ENCODE assay signal across 1 cellular context in the genomic region with DNA sequence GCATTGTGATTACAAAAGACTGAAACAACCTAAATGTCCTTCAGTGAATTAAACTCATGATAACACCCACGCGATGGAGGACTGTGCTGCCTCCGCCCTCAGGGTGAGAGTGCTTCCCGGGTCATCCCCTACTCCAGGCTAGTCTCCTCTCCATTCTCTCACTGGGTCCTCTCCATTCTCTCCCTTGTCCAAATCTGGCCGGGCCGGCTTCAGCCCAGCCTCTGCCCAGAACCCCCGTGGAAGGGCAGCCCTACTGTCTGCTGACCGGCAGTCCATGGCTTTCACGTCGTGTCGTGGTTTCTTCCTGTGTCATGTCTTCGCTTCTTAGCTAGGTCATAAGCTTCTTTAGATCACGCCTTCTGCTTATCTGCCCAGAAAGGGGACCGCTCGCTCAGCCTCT.
TF ChIP-seq lines count a peak whose summit lies in the region.

No MANE protein-coding gene starts in this region.

TF ChIP-seq in K562, 482 proteins besides CTCF, POLR2A, EP300 and RAD21 (continued from another document and continues in another):
- TF ChIP-seq, protein P1, sequence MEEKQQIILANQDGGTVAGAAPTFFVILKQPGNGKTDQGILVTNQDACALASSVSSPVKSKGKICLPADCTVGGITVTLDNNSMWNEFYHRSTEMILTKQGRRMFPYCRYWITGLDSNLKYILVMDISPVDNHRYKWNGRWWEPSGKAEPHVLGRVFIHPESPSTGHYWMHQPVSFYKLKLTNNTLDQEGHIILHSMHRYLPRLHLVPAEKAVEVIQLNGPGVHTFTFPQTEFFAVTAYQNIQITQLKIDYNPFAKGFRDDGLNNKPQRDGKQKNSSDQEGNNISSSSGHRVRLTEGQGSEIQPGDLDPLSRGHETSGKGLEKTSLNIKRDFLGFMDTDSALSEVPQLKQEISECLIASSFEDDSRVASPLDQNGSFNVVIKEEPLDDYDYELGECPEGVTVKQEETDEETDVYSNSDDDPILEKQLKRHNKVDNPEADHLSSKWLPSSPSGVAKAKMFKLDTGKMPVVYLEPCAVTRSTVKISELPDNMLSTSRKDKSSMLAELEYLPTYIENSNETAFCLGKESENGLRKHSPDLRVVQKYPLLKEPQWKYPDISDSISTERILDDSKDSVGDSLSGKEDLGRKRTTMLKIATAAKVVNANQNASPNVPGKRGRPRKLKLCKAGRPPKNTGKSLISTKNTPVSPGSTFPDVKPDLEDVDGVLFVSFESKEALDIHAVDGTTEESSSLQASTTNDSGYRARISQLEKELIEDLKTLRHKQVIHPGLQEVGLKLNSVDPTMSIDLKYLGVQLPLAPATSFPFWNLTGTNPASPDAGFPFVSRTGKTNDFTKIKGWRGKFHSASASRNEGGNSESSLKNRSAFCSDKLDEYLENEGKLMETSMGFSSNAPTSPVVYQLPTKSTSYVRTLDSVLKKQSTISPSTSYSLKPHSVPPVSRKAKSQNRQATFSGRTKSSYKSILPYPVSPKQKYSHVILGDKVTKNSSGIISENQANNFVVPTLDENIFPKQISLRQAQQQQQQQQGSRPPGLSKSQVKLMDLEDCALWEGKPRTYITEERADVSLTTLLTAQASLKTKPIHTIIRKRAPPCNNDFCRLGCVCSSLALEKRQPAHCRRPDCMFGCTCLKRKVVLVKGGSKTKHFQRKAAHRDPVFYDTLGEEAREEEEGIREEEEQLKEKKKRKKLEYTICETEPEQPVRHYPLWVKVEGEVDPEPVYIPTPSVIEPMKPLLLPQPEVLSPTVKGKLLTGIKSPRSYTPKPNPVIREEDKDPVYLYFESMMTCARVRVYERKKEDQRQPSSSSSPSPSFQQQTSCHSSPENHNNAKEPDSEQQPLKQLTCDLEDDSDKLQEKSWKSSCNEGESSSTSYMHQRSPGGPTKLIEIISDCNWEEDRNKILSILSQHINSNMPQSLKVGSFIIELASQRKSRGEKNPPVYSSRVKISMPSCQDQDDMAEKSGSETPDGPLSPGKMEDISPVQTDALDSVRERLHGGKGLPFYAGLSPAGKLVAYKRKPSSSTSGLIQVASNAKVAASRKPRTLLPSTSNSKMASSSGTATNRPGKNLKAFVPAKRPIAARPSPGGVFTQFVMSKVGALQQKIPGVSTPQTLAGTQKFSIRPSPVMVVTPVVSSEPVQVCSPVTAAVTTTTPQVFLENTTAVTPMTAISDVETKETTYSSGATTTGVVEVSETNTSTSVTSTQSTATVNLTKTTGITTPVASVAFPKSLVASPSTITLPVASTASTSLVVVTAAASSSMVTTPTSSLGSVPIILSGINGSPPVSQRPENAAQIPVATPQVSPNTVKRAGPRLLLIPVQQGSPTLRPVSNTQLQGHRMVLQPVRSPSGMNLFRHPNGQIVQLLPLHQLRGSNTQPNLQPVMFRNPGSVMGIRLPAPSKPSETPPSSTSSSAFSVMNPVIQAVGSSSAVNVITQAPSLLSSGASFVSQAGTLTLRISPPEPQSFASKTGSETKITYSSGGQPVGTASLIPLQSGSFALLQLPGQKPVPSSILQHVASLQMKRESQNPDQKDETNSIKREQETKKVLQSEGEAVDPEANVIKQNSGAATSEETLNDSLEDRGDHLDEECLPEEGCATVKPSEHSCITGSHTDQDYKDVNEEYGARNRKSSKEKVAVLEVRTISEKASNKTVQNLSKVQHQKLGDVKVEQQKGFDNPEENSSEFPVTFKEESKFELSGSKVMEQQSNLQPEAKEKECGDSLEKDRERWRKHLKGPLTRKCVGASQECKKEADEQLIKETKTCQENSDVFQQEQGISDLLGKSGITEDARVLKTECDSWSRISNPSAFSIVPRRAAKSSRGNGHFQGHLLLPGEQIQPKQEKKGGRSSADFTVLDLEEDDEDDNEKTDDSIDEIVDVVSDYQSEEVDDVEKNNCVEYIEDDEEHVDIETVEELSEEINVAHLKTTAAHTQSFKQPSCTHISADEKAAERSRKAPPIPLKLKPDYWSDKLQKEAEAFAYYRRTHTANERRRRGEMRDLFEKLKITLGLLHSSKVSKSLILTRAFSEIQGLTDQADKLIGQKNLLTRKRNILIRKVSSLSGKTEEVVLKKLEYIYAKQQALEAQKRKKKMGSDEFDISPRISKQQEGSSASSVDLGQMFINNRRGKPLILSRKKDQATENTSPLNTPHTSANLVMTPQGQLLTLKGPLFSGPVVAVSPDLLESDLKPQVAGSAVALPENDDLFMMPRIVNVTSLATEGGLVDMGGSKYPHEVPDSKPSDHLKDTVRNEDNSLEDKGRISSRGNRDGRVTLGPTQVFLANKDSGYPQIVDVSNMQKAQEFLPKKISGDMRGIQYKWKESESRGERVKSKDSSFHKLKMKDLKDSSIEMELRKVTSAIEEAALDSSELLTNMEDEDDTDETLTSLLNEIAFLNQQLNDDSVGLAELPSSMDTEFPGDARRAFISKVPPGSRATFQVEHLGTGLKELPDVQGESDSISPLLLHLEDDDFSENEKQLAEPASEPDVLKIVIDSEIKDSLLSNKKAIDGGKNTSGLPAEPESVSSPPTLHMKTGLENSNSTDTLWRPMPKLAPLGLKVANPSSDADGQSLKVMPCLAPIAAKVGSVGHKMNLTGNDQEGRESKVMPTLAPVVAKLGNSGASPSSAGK (IDR thresholded peaks at IDR 0.05) = peak; percentile 55; the same call in 1 of the 2 replicates
- TF ChIP-seq CBFA2T2 (conservative IDR thresholded peaks at IDR 0.05) (no peak; the same call in 1 of the 2 replicates), ZFP1 (CRISPR knock-in tag; IDR thresholded peaks at IDR 0.05) (no peak), ZNF174 (CRISPR knock-in tag; IDR thresholded peaks at IDR 0.05) (no peak), GTF2E2 (tag; IDR thresholded peaks at IDR 0.05) (no peak), CXXC5 (CRISPR knock-in tag; IDR thresholded peaks at IDR 0.05) (0 out of 2 replicates have a peak, but pooled peaks have one; percentile 33), CCNT2 (IDR thresholded peaks at IDR 0.05; ENCODE audit: borderline replicate concordance, extremely low read depth, insufficient read length, low read depth, low read length) (no peak), USF1 (CRISPR knock-in tag; IDR thresholded peaks at IDR 0.05) (no peak), CHD4 (IDR thresholded peaks at IDR 0.05; ENCODE audit: insufficient read depth, insufficient replicate concordance, low read depth, low read length, poor library complexity, severe bottlenecking) (no peak), MYNN (IDR thresholded peaks at IDR 0.05) (no peak), MYNN (CRISPR knock-in tag; IDR thresholded peaks at IDR 0.05) (no peak), NR2C1 (IDR thresholded peaks at IDR 0.05) (peak; percentile 78), NR2C1 (tag; IDR thresholded peaks at IDR 0.05) (peak; percentile 86), ETV6 (IDR thresholded peaks at IDR 0.05; ENCODE audit: borderline replicate concordance in 1 of 2, low read depth in 2 of 2, low read length in 1 of 2) (no peak), ETV6 (CRISPR knock-in tag; IDR thresholded peaks at IDR 0.05; ENCODE audit: borderline replicate concordance) (no peak), STAT6 (CRISPR knock-in tag; IDR thresholded peaks at IDR 0.05) (no peak), ZNF444 (CRISPR knock-in tag; IDR thresholded peaks at IDR 0.05) (no peak), ZNF224 (CRISPR knock-in tag; IDR thresholded peaks at IDR 0.05) (no peak), LARP7 (IDR thresholded peaks at IDR 0.05) (no peak), ZNF696 (CRISPR knock-in tag; conservative IDR thresholded peaks at IDR 0.05) (no peak), ZFPM2 (CRISPR knock-in tag; IDR thresholded peaks at IDR 0.05) (no peak), MAX (CRISPR knock-in tag; IDR thresholded peaks at IDR 0.05) (no peak), ZNF76 (CRISPR knock-in tag; IDR thresholded peaks at IDR 0.05; ENCODE audit: borderline replicate concordance) (no peak), NRF1 (conservative IDR thresholded peaks at IDR 0.05 in 1 of 2, IDR thresholded peaks at IDR 0.05 in 1 of 2) (no peak), SMARCA5 (IDR thresholded peaks at IDR 0.05) (no peak), RBM17 (IDR thresholded peaks at IDR 0.05; ENCODE audit: borderline replicate concordance, low read depth, low read length) (no peak), ZBTB7A (IDR thresholded peaks at IDR 0.05; ENCODE audit: borderline replicate concordance, control insufficient read depth, low read depth, low read length) (no peak), SMARCA4 (IDR thresholded peaks at IDR 0.05) (0 out of 2 replicates have a peak, but pooled peaks have one; percentile 27), TCF7 (IDR thresholded peaks at IDR 0.05; ENCODE audit: borderline replicate concordance) (no peak), DNMT1 (IDR thresholded peaks at IDR 0.05) (no peak), POLR2H (tag; IDR thresholded peaks at IDR 0.05; ENCODE audit: low read depth) (no peak), ATF7 (IDR thresholded peaks at IDR 0.05) (no peak), CTBP1 (IDR thresholded peaks at IDR 0.05; ENCODE audit: borderline replicate concordance) (peak; percentile 62; the same call in 1 of the 2 replicates)
- TF ChIP-seq, protein P2, sequence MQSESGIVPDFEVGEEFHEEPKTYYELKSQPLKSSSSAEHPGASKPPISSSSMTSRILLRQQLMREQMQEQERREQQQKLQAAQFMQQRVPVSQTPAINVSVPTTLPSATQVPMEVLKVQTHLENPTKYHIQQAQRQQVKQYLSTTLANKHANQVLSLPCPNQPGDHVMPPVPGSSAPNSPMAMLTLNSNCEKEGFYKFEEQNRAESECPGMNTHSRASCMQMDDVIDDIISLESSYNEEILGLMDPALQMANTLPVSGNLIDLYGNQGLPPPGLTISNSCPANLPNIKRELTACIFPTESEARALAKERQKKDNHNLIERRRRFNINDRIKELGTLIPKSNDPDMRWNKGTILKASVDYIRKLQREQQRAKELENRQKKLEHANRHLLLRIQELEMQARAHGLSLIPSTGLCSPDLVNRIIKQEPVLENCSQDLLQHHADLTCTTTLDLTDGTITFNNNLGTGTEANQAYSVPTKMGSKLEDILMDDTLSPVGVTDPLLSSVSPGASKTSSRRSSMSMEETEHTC (IDR thresholded peaks at IDR 0.05) = no peak
- TF ChIP-seq, protein P3, sequence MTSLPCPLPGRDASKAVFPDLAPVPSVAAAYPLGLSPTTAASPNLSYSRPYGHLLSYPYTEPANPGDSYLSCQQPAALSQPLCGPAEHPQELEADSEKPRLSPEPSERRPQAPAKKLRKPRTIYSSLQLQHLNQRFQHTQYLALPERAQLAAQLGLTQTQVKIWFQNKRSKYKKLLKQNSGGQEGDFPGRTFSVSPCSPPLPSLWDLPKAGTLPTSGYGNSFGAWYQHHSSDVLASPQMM (CRISPR knock-in tag; IDR thresholded peaks at IDR 0.05) = no peak
- TF ChIP-seq, protein P4, sequence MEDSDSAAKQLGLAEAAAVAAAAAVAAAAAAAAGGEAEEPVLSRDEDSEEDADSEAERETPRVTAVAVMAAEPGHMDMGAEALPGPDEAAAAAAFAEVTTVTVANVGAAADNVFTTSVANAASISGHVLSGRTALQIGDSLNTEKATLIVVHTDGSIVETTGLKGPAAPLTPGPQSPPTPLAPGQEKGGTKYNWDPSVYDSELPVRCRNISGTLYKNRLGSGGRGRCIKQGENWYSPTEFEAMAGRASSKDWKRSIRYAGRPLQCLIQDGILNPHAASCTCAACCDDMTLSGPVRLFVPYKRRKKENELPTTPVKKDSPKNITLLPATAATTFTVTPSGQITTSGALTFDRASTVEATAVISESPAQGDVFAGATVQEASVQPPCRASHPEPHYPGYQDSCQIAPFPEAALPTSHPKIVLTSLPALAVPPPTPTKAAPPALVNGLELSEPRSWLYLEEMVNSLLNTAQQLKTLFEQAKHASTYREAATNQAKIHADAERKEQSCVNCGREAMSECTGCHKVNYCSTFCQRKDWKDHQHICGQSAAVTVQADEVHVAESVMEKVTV (CRISPR knock-in tag; IDR thresholded peaks at IDR 0.05) = no peak
- TF ChIP-seq, protein P5, sequence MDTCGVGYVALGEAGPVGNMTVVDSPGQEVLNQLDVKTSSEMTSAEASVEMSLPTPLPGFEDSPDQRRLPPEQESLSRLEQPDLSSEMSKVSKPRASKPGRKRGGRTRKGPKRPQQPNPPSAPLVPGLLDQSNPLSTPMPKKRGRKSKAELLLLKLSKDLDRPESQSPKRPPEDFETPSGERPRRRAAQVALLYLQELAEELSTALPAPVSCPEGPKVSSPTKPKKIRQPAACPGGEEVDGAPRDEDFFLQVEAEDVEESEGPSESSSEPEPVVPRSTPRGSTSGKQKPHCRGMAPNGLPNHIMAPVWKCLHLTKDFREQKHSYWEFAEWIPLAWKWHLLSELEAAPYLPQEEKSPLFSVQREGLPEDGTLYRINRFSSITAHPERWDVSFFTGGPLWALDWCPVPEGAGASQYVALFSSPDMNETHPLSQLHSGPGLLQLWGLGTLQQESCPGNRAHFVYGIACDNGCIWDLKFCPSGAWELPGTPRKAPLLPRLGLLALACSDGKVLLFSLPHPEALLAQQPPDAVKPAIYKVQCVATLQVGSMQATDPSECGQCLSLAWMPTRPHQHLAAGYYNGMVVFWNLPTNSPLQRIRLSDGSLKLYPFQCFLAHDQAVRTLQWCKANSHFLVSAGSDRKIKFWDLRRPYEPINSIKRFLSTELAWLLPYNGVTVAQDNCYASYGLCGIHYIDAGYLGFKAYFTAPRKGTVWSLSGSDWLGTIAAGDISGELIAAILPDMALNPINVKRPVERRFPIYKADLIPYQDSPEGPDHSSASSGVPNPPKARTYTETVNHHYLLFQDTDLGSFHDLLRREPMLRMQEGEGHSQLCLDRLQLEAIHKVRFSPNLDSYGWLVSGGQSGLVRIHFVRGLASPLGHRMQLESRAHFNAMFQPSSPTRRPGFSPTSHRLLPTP (IDR thresholded peaks at IDR 0.05; ENCODE audit: borderline replicate concordance, extremely low read depth, insufficient read length) = no peak
